ENCODE assay signal across 14 cellular contexts in the genomic region with DNA sequence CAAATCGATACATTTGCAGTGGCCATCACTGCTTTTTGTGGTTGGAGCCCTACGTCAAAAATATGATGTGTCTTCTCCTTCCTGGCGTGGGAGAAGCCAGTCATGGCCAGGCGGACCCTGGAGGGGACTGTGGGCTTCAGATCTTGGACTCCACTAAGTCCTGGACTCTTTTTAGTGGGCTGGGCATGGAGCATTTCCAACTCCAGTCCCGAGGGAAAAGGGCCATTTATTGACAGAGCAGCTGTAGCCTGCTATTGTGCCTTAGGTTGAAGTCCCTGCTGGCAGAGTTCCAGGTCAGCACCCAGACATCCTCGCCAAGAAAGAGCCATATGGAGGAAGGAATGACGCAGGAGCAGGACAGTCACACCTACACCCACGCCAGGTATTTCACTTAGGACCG.
DNase-seq lines count a peak whose midpoint lies in the region; ATAC-seq and TF ChIP-seq lines count a peak whose summit lies in the region.
"Had no signal": no experiment of that assay in that cellular context is flagged by ENCODE, and none has a peak within 500 bp of the region (broad histone marks: within the 10 kb centered on the region; RNA-seq: fewer than 3 reads in every experiment).

No MANE protein-coding gene starts in this region.

- no peak for TF ChIP-seq CTCF in type B pancreatic cell (conservative IDR thresholded peaks at IDR 0.05)
- TF ChIP-seq CTCF in WTC11 (IDR thresholded peaks at IDR 0.05), result no peak

- no peaks in the 10 kb centered on the region for H3K36me3 Mint-ChIP-seq in activated CD4-positive, alpha-beta T cell treated with anti-CD3 and anti-CD28 coated beads, Interleukin-2, amount 10 ng/mL, durations not matched to agents 24 days and 14 days (ENCODE audit: low read depth)
- no peaks in the 10 kb centered on the region for H3K36me3 Mint-ChIP-seq in activated CD4-positive, alpha-beta T cell treated with anti-CD3 and anti-CD28 coated beads for 36 hours (ENCODE audit: low read depth)
- H3K36me3 Mint-ChIP-seq in type B pancreatic cell, result no peaks in the 10 kb centered on the region
- no peaks in the 10 kb centered on the region for H3K36me3 Mint-ChIP-seq in WTC11
- H3K36me3 Mint-ChIP-seq: CD4-positive, CD25-positive, alpha-beta regulatory T cell had no signal

- no peak for ATAC-seq in activated CD4-positive, alpha-beta T cell treated with anti-CD3 and anti-CD28 coated beads for 36 hours
- no peak for ATAC-seq in WTC11
- no peak for ATAC-seq in stimulated activated naive CD8-positive, alpha-beta T cell treated with anti-CD3 and anti-CD28 coated beads, Interleukin-15, amount 100 ng/mL, for 72 hours
- ATAC-seq: HepG2 had no signal

- no peaks in the 10 kb centered on the region for H3K4me1 Mint-ChIP-seq in activated CD4-positive, alpha-beta T cell treated with anti-CD3 and anti-CD28 coated beads, Interleukin-2, amount 10 ng/mL, durations not matched to agents 24 days and 14 days
- no peaks in the 10 kb centered on the region for H3K4me1 Mint-ChIP-seq in activated CD4-positive, alpha-beta T cell treated with anti-CD3 and anti-CD28 coated beads for 36 hours
- H3K4me1 Mint-ChIP-seq in type B pancreatic cell (ENCODE audit: unreplicated experiment) (peaks cover 2% of the 10 kb centered on the region), WTC11 (no peaks in the 10 kb centered on the region)
- no peaks in the 10 kb centered on the region for H3K4me1 Mint-ChIP-seq in stimulated activated naive CD8-positive, alpha-beta T cell treated with anti-CD3 and anti-CD28 coated beads, Interleukin-15, amount 100 ng/mL, for 72 hours
- H3K4me1 Mint-ChIP-seq: CD4-positive, CD25-positive, alpha-beta regulatory T cell had no signal

- DNase-seq in activated CD4-positive, alpha-beta T cell treated with anti-CD3 and anti-CD28 coated beads, Interleukin-2, amount 10 ng/mL, durations not matched to agents 24 days and 14 days, result peak; percentile 28
- DNase-seq in activated CD4-positive, alpha-beta T cell treated with anti-CD3 and anti-CD28 coated beads for 36 hours, result no peak
- DNase-seq in DMS79 treated with DMSO at 0.1 percent for 48 hours (lab: John Stamatoyannopoulos, UW) (peak; percentile 48), NCI-H69 (lab: John Stamatoyannopoulos, UW) (peak; percentile 21), type B pancreatic cell (ENCODE audit: extremely low spot score, unreplicated experiment) (peak; percentile 24), WTC11 (ENCODE audit: low spot score) (no peak)
- DNase-seq in stimulated activated naive CD8-positive, alpha-beta T cell treated with anti-CD3 and anti-CD28 coated beads, Interleukin-15, amount 100 ng/mL, for 72 hours, result no peak
- DNase-seq: CD4-positive, CD25-positive, alpha-beta regulatory T cell; GF-D8; NCI-H1048; NCI-H187 treated with DMSO at 0.1 percent for 48 hours; NCI-H2227 treated with DMSO at 0.1 percent for 48 hours; RPMI8226 had no signal

- CTCF ChIA-PET in activated CD4-positive, alpha-beta T cell treated with anti-CD3 and anti-CD28 coated beads for 36 hours (lab: Charles Lee), result no interaction called here
- CTCF ChIA-PET in WTC11 (lab: Charles Lee), result no interaction called here

- H3K27ac Mint-ChIP-seq in activated CD4-positive, alpha-beta T cell treated with anti-CD3 and anti-CD28 coated beads, Interleukin-2, amount 10 ng/mL, durations not matched to agents 24 days and 14 days, result no peak overlapping the region
- H3K27ac Mint-ChIP-seq in activated CD4-positive, alpha-beta T cell treated with anti-CD3 and anti-CD28 coated beads for 36 hours, result no peak overlapping the region
- H3K27ac Mint-ChIP-seq in type B pancreatic cell (no peak overlapping the region), WTC11 (no peak overlapping the region)
- no peak overlapping the region for H3K27ac Mint-ChIP-seq in stimulated activated naive CD8-positive, alpha-beta T cell treated with anti-CD3 and anti-CD28 coated beads, Interleukin-15, amount 100 ng/mL, for 72 hours
- H3K27ac Mint-ChIP-seq: CD4-positive, CD25-positive, alpha-beta regulatory T cell had no signal

- no peaks in the 10 kb centered on the region for H3K9me3 Mint-ChIP-seq in activated CD4-positive, alpha-beta T cell treated with anti-CD3 and anti-CD28 coated beads, Interleukin-2, amount 10 ng/mL, durations not matched to agents 24 days and 14 days
- H3K9me3 Mint-ChIP-seq in activated CD4-positive, alpha-beta T cell treated with anti-CD3 and anti-CD28 coated beads for 36 hours (ENCODE audit: low read depth), result no peaks in the 10 kb centered on the region
- H3K9me3 Mint-ChIP-seq in type B pancreatic cell (no peaks in the 10 kb centered on the region), WTC11 (peaks cover under 1% of the 10 kb centered on the region; the same call in 1 of the 2 replicates)
- no peaks in the 10 kb centered on the region for H3K9me3 Mint-ChIP-seq in stimulated activated naive CD8-positive, alpha-beta T cell treated with anti-CD3 and anti-CD28 coated beads, Interleukin-15, amount 100 ng/mL, for 72 hours

- no peak overlapping the region for H3K4me3 Mint-ChIP-seq in activated CD4-positive, alpha-beta T cell treated with anti-CD3 and anti-CD28 coated beads, Interleukin-2, amount 10 ng/mL, durations not matched to agents 24 days and 14 days
- H3K4me3 Mint-ChIP-seq in activated CD4-positive, alpha-beta T cell treated with anti-CD3 and anti-CD28 coated beads for 36 hours, result no peak overlapping the region
- H3K4me3 Mint-ChIP-seq in type B pancreatic cell, result no peak overlapping the region
- no peak overlapping the region for H3K4me3 Mint-ChIP-seq in WTC11
- no peak overlapping the region for H3K4me3 Mint-ChIP-seq in stimulated activated naive CD8-positive, alpha-beta T cell treated with anti-CD3 and anti-CD28 coated beads, Interleukin-15, amount 100 ng/mL, for 72 hours
- H3K4me3 Mint-ChIP-seq: CD4-positive, CD25-positive, alpha-beta regulatory T cell had no signal

- intact Hi-C loops in activated CD4-positive, alpha-beta T cell treated with anti-CD3 and anti-CD28 coated beads, Interleukin-2, amount 10 ng/mL, durations not matched to agents 24 days and 14 days (cut with micrococcal nuclease), result no loop called here
- intact Hi-C loops in activated CD4-positive, alpha-beta T cell treated with anti-CD3 and anti-CD28 coated beads for 36 hours (cut with DNase I, micrococcal nuclease), result no loop called here

- H3K27me3 Mint-ChIP-seq in activated CD4-positive, alpha-beta T cell treated with anti-CD3 and anti-CD28 coated beads, Interleukin-2, amount 10 ng/mL, durations not matched to agents 24 days and 14 days, result no peaks in the 10 kb centered on the region
- H3K27me3 Mint-ChIP-seq in activated CD4-positive, alpha-beta T cell treated with anti-CD3 and anti-CD28 coated beads for 36 hours, result peaks cover 5% of the 10 kb centered on the region
- H3K27me3 Mint-ChIP-seq in type B pancreatic cell, result peaks cover 11% of the 10 kb centered on the region
- no peaks in the 10 kb centered on the region for H3K27me3 Mint-ChIP-seq in WTC11 (ENCODE audit: low read depth)
- H3K27me3 Mint-ChIP-seq in stimulated activated naive CD8-positive, alpha-beta T cell treated with anti-CD3 and anti-CD28 coated beads, Interleukin-15, amount 100 ng/mL, for 72 hours, result peaks cover 24% of the 10 kb centered on the region

- POLR2A ChIA-PET in activated CD4-positive, alpha-beta T cell treated with anti-CD3 and anti-CD28 coated beads for 36 hours (lab: Charles Lee), result no interaction called here
- POLR2A ChIA-PET in WTC11 (lab: Charles Lee), result no interaction called here

TF ChIP-seq in WTC11, 78 proteins besides CTCF, POLR2A, EP300 and RAD21 (continues in another document):
- TF ChIP-seq TCF7 (CRISPR knock-in tag; IDR thresholded peaks at IDR 0.05; ENCODE audit: low read depth), result no peak
- no peak for TF ChIP-seq SOX15 (CRISPR knock-in tag; IDR thresholded peaks at IDR 0.05)
- TF ChIP-seq, protein P1, sequence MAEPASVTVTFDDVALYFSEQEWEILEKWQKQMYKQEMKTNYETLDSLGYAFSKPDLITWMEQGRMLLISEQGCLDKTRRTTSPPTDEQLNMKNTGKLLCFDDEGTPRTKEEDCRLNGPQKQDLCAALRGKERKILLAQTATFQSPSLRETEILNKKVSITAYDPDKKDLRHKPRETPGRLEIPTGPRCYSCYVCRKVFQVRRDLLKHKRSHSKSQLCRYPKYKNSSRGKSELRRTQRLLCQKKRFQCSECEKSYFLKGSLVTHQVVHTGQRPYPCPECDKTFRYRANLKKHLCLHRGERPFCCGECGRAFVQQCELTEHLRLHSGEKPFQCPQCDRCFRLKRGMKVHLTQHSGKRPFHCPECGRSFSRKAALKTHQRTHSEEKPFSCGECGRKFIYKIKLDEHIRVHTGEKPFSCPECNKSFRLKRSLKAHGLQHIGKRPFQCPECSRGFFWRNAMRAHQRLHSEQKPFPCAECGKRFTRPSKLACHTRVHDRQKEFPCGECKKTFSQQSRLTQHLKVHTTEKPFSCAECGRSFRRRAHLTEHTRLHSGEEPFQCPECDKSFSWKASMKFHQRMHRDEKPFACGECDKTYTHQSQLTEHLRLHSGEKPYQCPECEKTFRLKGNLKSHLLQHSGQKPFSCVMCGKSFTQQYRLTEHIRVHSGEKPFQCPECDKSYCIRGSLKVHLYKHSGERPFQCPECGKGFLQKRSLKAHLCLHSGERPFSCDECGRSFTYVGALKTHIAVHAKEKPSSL (CRISPR knock-in tag; conservative IDR thresholded peaks at IDR 0.05), result no peak
- TF ChIP-seq NFYB (CRISPR knock-in tag; conservative IDR thresholded peaks at IDR 0.05; ENCODE audit: low read depth), result no peak
- no peak for TF ChIP-seq CREM (CRISPR knock-in tag; IDR thresholded peaks at IDR 0.05)
- TF ChIP-seq, protein P2, sequence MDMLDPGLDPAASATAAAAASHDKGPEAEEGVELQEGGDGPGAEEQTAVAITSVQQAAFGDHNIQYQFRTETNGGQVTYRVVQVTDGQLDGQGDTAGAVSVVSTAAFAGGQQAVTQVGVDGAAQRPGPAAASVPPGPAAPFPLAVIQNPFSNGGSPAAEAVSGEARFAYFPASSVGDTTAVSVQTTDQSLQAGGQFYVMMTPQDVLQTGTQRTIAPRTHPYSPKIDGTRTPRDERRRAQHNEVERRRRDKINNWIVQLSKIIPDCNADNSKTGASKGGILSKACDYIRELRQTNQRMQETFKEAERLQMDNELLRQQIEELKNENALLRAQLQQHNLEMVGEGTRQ (CRISPR knock-in tag; IDR thresholded peaks at IDR 0.05), result no peak
- no peak for TF ChIP-seq ZNF317 (CRISPR knock-in tag; IDR thresholded peaks at IDR 0.05; ENCODE audit: borderline replicate concordance, low read depth)
- TF ChIP-seq FOXJ3 (CRISPR knock-in tag; IDR thresholded peaks at IDR 0.05; ENCODE audit: borderline replicate concordance), result no peak
- TF ChIP-seq ZNF671 (CRISPR knock-in tag; IDR thresholded peaks at IDR 0.05), result no peak
- no peak for TF ChIP-seq ATF1 (CRISPR knock-in tag; IDR thresholded peaks at IDR 0.05)
- TF ChIP-seq NFE2L1 (CRISPR knock-in tag; IDR thresholded peaks at IDR 0.05), result no peak
- TF ChIP-seq ESRRA (CRISPR knock-in tag; IDR thresholded peaks at IDR 0.05; ENCODE audit: borderline replicate concordance), result no peak

Comparison
In these comparisons a context has a peak if more than half of its experiments do, and no peak if none do; other contexts are left out.
1. DNase-seq: peak in activated CD4-positive, alpha-beta T cell treated with anti-CD3 and anti-CD28 coated beads, Interleukin-2, amount 10 ng/mL, durations not matched to agents 24 days and 14 days (single experiment), DMS79 treated with DMSO at 0.1 percent for 48 hours (single experiment), NCI-H69 (single experiment) and type B pancreatic cell (single experiment); none in activated CD4-positive, alpha-beta T cell treated with anti-CD3 and anti-CD28 coated beads for 36 hours (single experiment), WTC11 (single experiment) and stimulated activated naive CD8-positive, alpha-beta T cell treated with anti-CD3 and anti-CD28 coated beads, Interleukin-15, amount 100 ng/mL, for 72 hours (0 of 2).